8 cellular contexts compared by ENCODE assay signal in genomic region chr17:68263111-68263681, GRCh38. TPM values are rescaled to one million over a fixed set of nuclear protein-coding genes. Genes with fewer than 3 reads are reported as not detected.
DNase-seq lines count a peak whose midpoint lies in the region; ATAC-seq and TF ChIP-seq lines count a peak whose summit lies in the region.
"Not testable (repeated sequence)": the region's sequence is repeated elsewhere in the genome, so short reads cannot be mapped to it uniquely, and the experiment has no call there.

No MANE protein-coding gene starts in this region.

- not testable (repeated sequence) for H3K27me3 ChIP-seq in GM23338 (ENCODE audit: insufficient read depth); OCI-LY1 (ENCODE audit: insufficient read depth, low read length); fibroblast of lung (ENCODE audit: control insufficient read depth, insufficient read depth, low read length); suprapubic skin

- H3K4me3 ChIP-seq in GM23338; OCI-LY1 (ENCODE audit: low read depth, low read length, poor library complexity, severe bottlenecking); fibroblast of lung (replicated peaks in 1 of 4; ENCODE audit: control extremely low read depth in 1 of 4, insufficient read depth in 1 of 4, low read depth in 3 of 4, low read length in 4 of 4); suprapubic skin: not testable (repeated sequence)

- not testable (repeated sequence) for H3K27ac Mint-ChIP-seq in GM23338, mesothelial cell of epicardium
- peak overlapping the region; percentile 61 for H3K27ac Mint-ChIP-seq in activated naive CD4-positive, alpha-beta T cell treated with anti-CD3 and anti-CD28 coated beads, Interleukin-2, amount 50 U/mL, for 24 hours

- 11% methylated on average over 9 of the region's 9 CpGs for WGBS in suprapubic skin

- not testable (repeated sequence) for H3K4me3 Mint-ChIP-seq in GM23338, mesothelial cell of epicardium
- H3K4me3 Mint-ChIP-seq in activated naive CD4-positive, alpha-beta T cell treated with anti-CD3 and anti-CD28 coated beads, Interleukin-2, amount 50 U/mL, for 24 hours: peak overlapping the region; percentile 15

- H3K36me3 ChIP-seq in GM23338 (ENCODE audit: insufficient read depth); fibroblast of lung (ENCODE audit: control insufficient read depth, insufficient read depth, low read length); suprapubic skin: not testable (repeated sequence)
- H3K36me3 ChIP-seq in OCI-LY1 (ENCODE audit: insufficient read depth, low read length): peaks cover 30% of the 10 kb centered on the region

- H3K4me1 Mint-ChIP-seq in GM23338, mesothelial cell of epicardium: not testable (repeated sequence)
- peaks cover 42% of the 10 kb centered on the region for H3K4me1 Mint-ChIP-seq in activated naive CD4-positive, alpha-beta T cell treated with anti-CD3 and anti-CD28 coated beads, Interleukin-2, amount 50 U/mL, for 24 hours

- not testable (repeated sequence) for H4K20me1 ChIP-seq in GM23338 (replicated peaks; ENCODE audit: insufficient read depth); OCI-LY1 (ENCODE audit: insufficient read depth, low read length); fibroblast of lung (ENCODE audit: control insufficient read depth, extremely low read depth, insufficient read depth, low read length)

- H3K4me2 ChIP-seq in GM23338; fibroblast of lung (ENCODE audit: extremely low read depth, insufficient read depth, low read length): not testable (repeated sequence)
- peak overlapping the region; percentile 53; the same call in 1 of the 2 replicates for H3K4me2 ChIP-seq in OCI-LY1 (ENCODE audit: low read length)

- H3K36me3 Mint-ChIP-seq in GM23338 (ENCODE audit: low read depth); activated naive CD4-positive, alpha-beta T cell treated with anti-CD3 and anti-CD28 coated beads, Interleukin-2, amount 50 U/mL, for 24 hours; mesothelial cell of epicardium: not testable (repeated sequence)

- not testable (repeated sequence) for TF ChIP-seq POLR2A in suprapubic skin (IDR thresholded peaks at IDR 0.05)

- TF ChIP-seq CTCF in GM23338 (conservative IDR thresholded peaks at IDR 0.05; ENCODE audit: low read depth in 2 of 2) (peak in 1 of 2 experiments; percentile 54; a peak in 3 of 4 replicates), LNCAP (IDR thresholded peaks at IDR 0.05) (peak; percentile 28; the same call in 1 of the 2 replicates), OCI-LY1 (IDR thresholded peaks at IDR 0.05; ENCODE audit: low read length) (peak; percentile 70), fibroblast of lung (conservative IDR thresholded peaks at IDR 0.05 in 1 of 2, IDR thresholded peaks at IDR 0.05 in 1 of 2; ENCODE audit: low read depth in 1 of 2, low read length in 2 of 2) (peak; percentile 45 to 50), mesothelial cell of epicardium (IDR thresholded peaks at IDR 0.05; ENCODE audit: unreplicated experiment) (peak; percentile 75), suprapubic skin (IDR thresholded peaks at IDR 0.05) (peak; percentile 36 to 55)

- H3K27me3 Mint-ChIP-seq in GM23338 (ENCODE audit: insufficient read depth, low read depth, poor library complexity); activated naive CD4-positive, alpha-beta T cell treated with anti-CD3 and anti-CD28 coated beads, Interleukin-2, amount 50 U/mL, for 24 hours; mesothelial cell of epicardium (ENCODE audit: low read depth): not testable (repeated sequence)

- H3K79me2 ChIP-seq in GM23338 (replicated peaks; ENCODE audit: insufficient read depth); OCI-LY1 (ENCODE audit: insufficient read depth, low read length); fibroblast of lung (ENCODE audit: control insufficient read depth, insufficient read depth, low read length): not testable (repeated sequence)

- H3F3A ChIP-seq in GM23338 (replicated peaks; ENCODE audit: low read depth); OCI-LY1 (ENCODE audit: insufficient read depth, low read length): not testable (repeated sequence)

- H2AFZ ChIP-seq in GM23338; OCI-LY1 (ENCODE audit: low read length); fibroblast of lung (ENCODE audit: low read length): not testable (repeated sequence)

- peak; percentile 60 for ATAC-seq in GM23338

- not testable (repeated sequence) for H3K9me3 Mint-ChIP-seq in GM23338; activated naive CD4-positive, alpha-beta T cell treated with anti-CD3 and anti-CD28 coated beads, Interleukin-2, amount 50 U/mL, for 24 hours; mesothelial cell of epicardium

- not testable (repeated sequence) for H3K27ac ChIP-seq in GM23338 (ENCODE audit: low read depth); suprapubic skin
- H3K27ac ChIP-seq in OCI-LY1 (ENCODE audit: low read depth, low read length, poor library complexity, severe bottlenecking) (peak overlapping the region; percentile 77), fibroblast of lung (ENCODE audit: insufficient read depth, low read length) (peak overlapping the region; percentile 28)

- peak; percentile 66 for DNase-seq in DMS53 (lab: John Stamatoyannopoulos, UW)
- DNase-seq in GM23338 (ENCODE audit: low spot score): peak; percentile 20
- DNase-seq in fibroblast of lung (ENCODE audit: low read depth in 2 of 2): peak; percentile 16 to 67
- not testable (repeated sequence) for DNase-seq in mesothelial cell of epicardium (ENCODE audit: low spot score in 2 of 2, unreplicated experiment in 2 of 2); suprapubic skin (ENCODE audit: low spot score in 2 of 2)

- H3K9me3 ChIP-seq in OCI-LY1 (ENCODE audit: low read length); fibroblast of lung (ENCODE audit: control insufficient read depth, insufficient read depth, low read depth, low read length); suprapubic skin: not testable (repeated sequence)

- not testable (repeated sequence) for H3K4me1 ChIP-seq in GM23338 (ENCODE audit: insufficient read depth); fibroblast of lung (ENCODE audit: control insufficient read depth, extremely low read depth, insufficient read depth, low read length)
- H3K4me1 ChIP-seq in OCI-LY1 (ENCODE audit: insufficient read depth, low read length, severe bottlenecking) (peaks cover 41% of the 10 kb centered on the region), suprapubic skin (peaks cover 11% of the 10 kb centered on the region)

- not testable (repeated sequence) for TF ChIP-seq EP300 in suprapubic skin (IDR thresholded peaks at IDR 0.05)

- H3K9me2 ChIP-seq in GM23338 (ENCODE audit: insufficient read depth); OCI-LY1 (ENCODE audit: low read depth, low read length): not testable (repeated sequence)

- peak overlapping the region; percentile 9; the same call in 1 of the 2 replicates for H3K9ac ChIP-seq in OCI-LY1 (ENCODE audit: low read length)
- H3K9ac ChIP-seq in fibroblast of lung (ENCODE audit: insufficient read depth, low read length): not testable (repeated sequence)

RNA-seq across cellular contexts. Expression of gene AMZ2, which starts 15.4 kb away (rescaled TPM):
- total RNA-seq in GM23338 (2014; rRNA removed; shearing (Covaris generic)): 49.1 and 54.2 TPM in 2 replicates
- 71.5 and 83.8 TPM in 2 replicates for polyA plus RNA-seq in GM23338 (2016; fragmentation: Nextera tagmentation; extraction: Ambion mirVana)
- 83.2 and 119 TPM in 2 replicates for total RNA-seq in fibroblast of lung
- polyA plus RNA-seq in fibroblast of lung: 85.9 and 105 TPM in 2 replicates
- polyA plus RNA-seq in fibroblast of lung (2012): 78.9 and 103 TPM in 2 replicates
- 19.7 and 36.8 TPM in 2 replicates for polyA minus RNA-seq in fibroblast of lung (ENCODE audit: low replicate concordance)
- total RNA-seq in mesothelial cell of epicardium: 63.2 to 85.1 TPM (median 65.4 TPM) in 3 replicates
- 10 to 100 TPM; 35.8 to 47.1 (median 41.5) TPM for total RNA-seq in suprapubic skin

RNA-seq across cellular contexts. Expression of gene SLC16A6, which starts 27.7 kb away (rescaled TPM):
- total RNA-seq in GM23338 (2014; rRNA removed; shearing (Covaris generic)): 0.35 TPM in 1 of 2 replicates, not detected in the other
- polyA plus RNA-seq in GM23338 (2016; fragmentation: Nextera tagmentation; extraction: Ambion mirVana) (0.16 TPM in 1 of 2 replicates, not detected in the other), fibroblast of lung (1.7 and 8.8 TPM in 2 replicates)
- total RNA-seq in fibroblast of lung (1.5 and 8.3 TPM in 2 replicates), mesothelial cell of epicardium (0.89 to 1.3 TPM (median 0.90 TPM) in 3 replicates), suprapubic skin (1 to 10 TPM; 2.7 to 10.0 (median 5.1) TPM)
- polyA plus RNA-seq in fibroblast of lung (2012): 0.97 and 5.0 TPM in 2 replicates
- 0.35 and 12.7 TPM in 2 replicates for polyA minus RNA-seq in fibroblast of lung (ENCODE audit: low replicate concordance)

RNA-seq across cellular contexts. Expression of gene ARSG, which starts 28.1 kb away (rescaled TPM):
- 5.1 and 9.2 TPM in 2 replicates for total RNA-seq in GM23338 (2014; rRNA removed; shearing (Covaris generic))
- polyA plus RNA-seq in GM23338 (2016; fragmentation: Nextera tagmentation; extraction: Ambion mirVana): 1.7 and 2.4 TPM in 2 replicates
- total RNA-seq in fibroblast of lung: 3.1 and 8.1 TPM in 2 replicates
- polyA plus RNA-seq in fibroblast of lung: 3.5 and 4.4 TPM in 2 replicates
- 4.4 and 4.8 TPM in 2 replicates for polyA plus RNA-seq in fibroblast of lung (2012)
- 4.9 and 6.1 TPM in 2 replicates for polyA minus RNA-seq in fibroblast of lung (ENCODE audit: low replicate concordance)
- total RNA-seq in mesothelial cell of epicardium: 7.8 to 11.4 TPM (median 9.0 TPM) in 3 replicates
- total RNA-seq in suprapubic skin: 10 to 100 TPM in 3 of 4 donors, 1 to 10 TPM in 1; 7.7 to 12.7 (median 10.7) TPM
